ENCODE assay signal across 1 cellular context in the genomic region with DNA sequence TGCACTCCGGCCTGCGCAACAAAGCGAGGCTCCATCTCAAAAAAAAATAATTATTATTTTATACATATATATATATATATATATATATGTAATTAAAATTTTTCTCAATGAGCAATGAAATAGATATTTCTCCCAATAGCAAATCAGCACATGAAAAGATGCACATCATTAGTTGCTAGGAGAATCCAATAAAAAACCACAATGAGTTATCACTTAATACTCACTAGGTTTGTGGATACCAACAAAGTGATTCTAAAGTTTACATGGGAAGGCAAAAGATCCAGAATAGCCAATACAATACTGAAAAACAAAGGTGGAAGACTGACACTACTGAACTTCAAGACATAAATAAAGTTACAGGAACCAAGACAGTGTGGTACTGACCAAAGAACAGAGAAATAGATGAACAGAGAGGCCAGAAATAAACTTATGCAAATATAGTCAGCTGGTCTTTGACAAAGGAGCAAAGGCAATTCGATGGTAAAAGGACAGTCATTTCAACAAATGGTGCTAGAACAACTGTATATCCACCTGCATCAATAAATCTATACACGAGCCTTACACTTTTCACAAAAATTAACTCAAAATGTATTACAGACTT.
TF ChIP-seq lines count a peak whose summit lies in the region.

No MANE protein-coding gene starts in this region.

TF ChIP-seq in K562, 482 proteins besides CTCF, POLR2A, EP300 and RAD21:
- TF ChIP-seq RFX5 (IDR thresholded peaks at IDR 0.05; ENCODE audit: low read depth, low read length) (peak; percentile 87), CREBBP (IDR thresholded peaks at IDR 0.05; ENCODE audit: low read depth, low read length) (no peak)
TF ChIP-seq in K562: peak in this region for 1.
